Comparison of ENCODE assay signal across 1 cellular context in the genomic region with DNA sequence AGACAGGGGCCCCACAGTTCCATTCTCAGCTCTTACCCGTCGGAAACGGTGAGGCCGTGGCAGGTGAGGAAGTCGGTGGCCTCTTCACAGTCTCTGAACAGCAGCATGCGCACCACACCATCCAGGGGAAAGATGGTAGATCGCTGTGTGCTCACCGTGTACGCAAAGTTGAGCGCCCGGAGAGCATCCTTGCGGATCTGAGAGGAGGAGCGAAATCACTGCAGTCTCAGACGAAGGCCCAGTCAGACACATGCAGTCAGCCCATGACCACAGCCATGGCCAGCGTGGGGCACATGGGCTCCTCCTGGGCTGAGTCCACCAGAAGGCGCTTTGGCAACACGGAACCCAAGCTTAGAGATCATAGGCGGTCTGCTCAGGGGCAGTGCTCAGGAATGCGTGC.
TF ChIP-seq lines count a peak whose summit lies in the region.

No MANE protein-coding gene starts in this region.

TF ChIP-seq in K562, 482 proteins besides CTCF, POLR2A, EP300 and RAD21:
- TF ChIP-seq POLR2G (IDR thresholded peaks at IDR 0.05; ENCODE audit: low read depth, low read length), result peak; percentile 59
- TF ChIP-seq HLTF (IDR thresholded peaks at IDR 0.05), result no peak
TF ChIP-seq in K562: peak in this region for 1.
